Comparison of ENCODE assay signal across 1 cellular context in the genomic region with DNA sequence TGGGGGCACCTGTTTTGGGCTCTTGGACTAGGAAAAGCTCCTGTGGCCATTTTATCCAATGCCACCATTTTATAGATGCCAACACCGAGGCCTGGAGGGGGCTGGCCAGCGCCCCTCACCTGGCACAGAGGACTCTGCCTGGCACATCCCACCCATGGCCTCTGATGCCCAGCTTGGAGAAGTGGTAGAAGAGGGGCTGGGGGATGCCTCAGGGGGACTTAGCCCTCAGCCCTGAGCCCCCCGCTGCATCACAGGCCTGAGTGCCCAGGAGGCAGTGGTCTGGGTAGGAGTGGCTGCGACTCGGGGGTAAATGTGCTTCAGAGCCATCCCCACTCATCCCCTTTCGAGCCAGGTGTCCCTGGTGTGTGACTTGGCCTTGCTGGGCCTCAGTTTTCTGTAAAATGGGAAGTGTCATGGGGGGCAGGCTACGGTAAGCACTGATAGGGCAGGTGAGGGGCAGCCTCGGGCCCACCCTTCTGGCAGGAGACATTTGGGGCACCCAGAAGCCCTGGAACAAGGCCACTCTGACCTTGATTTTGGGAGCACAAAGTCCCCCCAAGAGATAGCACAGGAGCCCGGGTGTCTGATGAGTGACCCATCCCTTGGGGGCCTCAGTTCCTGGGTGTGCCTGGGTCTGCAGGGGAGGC.
TF ChIP-seq lines count a peak whose summit lies in the region.

No MANE protein-coding gene starts in this region.

TF ChIP-seq in H1, 55 proteins besides CTCF, POLR2A, EP300 and RAD21 (continued from another document):
- TF ChIP-seq, protein P1, sequence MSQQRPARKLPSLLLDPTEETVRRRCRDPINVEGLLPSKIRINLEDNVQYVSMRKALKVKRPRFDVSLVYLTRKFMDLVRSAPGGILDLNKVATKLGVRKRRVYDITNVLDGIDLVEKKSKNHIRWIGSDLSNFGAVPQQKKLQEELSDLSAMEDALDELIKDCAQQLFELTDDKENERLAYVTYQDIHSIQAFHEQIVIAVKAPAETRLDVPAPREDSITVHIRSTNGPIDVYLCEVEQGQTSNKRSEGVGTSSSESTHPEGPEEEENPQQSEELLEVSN (IDR thresholded peaks at IDR 0.05) = no peak
- TF ChIP-seq BRCA1 (IDR thresholded peaks at IDR 0.05; ENCODE audit: low read depth, low read length) = no peak
- no peak for TF ChIP-seq SIRT6 (IDR thresholded peaks at IDR 0.05; ENCODE audit: low read length)
- no peak for TF ChIP-seq RNF2 (IDR thresholded peaks at IDR 0.05; ENCODE audit: borderline replicate concordance, low read depth, low read length, missing control alignments, poor library complexity, severe bottlenecking)
- no peak for TF ChIP-seq TBP (IDR thresholded peaks at IDR 0.05; ENCODE audit: low read depth, low read length)
- no peak for TF ChIP-seq HDAC6 (IDR thresholded peaks at IDR 0.05; ENCODE audit: low read depth, low read length)
- no peak for TF ChIP-seq BACH1 (IDR thresholded peaks at IDR 0.05; ENCODE audit: low read length)
- no peak for TF ChIP-seq SIN3A (conservative IDR thresholded peaks at IDR 0.05 in 1 of 2, IDR thresholded peaks at IDR 0.05 in 1 of 2; ENCODE audit: low read depth in 1 of 2, low read length in 2 of 2)
- no peak for TF ChIP-seq ZNF274 (IDR thresholded peaks at IDR 0.05; ENCODE audit: borderline replicate concordance, extremely low read depth, low read length)
- TF ChIP-seq CEBPB (IDR thresholded peaks at IDR 0.05; ENCODE audit: low read depth, low read length) = no peak
